Comparison of ENCODE assay signal across 1 cellular context in genomic region chr3:124107074-124107473, GRCh38.
TF ChIP-seq lines count a peak whose summit lies in the region.

No MANE protein-coding gene starts in this region.

TF ChIP-seq in IMR-90, 13 proteins besides CTCF, POLR2A, EP300 and RAD21 (continued from another document):
- no peak for TF ChIP-seq NFE2L2 (IDR thresholded peaks at IDR 0.05; ENCODE audit: low read depth, low read length)
